Comparison of ENCODE assay signal across 8 cellular contexts in genomic region chr3:42773409-42773751, GRCh38. TPM values are rescaled to one million over a fixed set of nuclear protein-coding genes. Genes with fewer than 3 reads are reported as not detected.
DNase-seq lines count a peak whose midpoint lies in the region; ATAC-seq and TF ChIP-seq lines count a peak whose summit lies in the region.

No MANE protein-coding gene starts in this region.

- no peaks in the 10 kb centered on the region for H3K27me3 ChIP-seq in MM.1S (replicated peaks; ENCODE audit: insufficient read depth, low read length)
- no peaks in the 10 kb centered on the region for H3K27me3 ChIP-seq in esophagus squamous epithelium

- H3K9me3 ChIP-seq in MM.1S (replicated peaks; ENCODE audit: insufficient read depth, low read length), result no peaks in the 10 kb centered on the region
- no peaks in the 10 kb centered on the region for H3K9me3 ChIP-seq in esophagus squamous epithelium

- peak overlapping the region; percentile 83 for H3K4me2 ChIP-seq in MM.1S (ENCODE audit: low read depth, low read length)

- H3K79me2 ChIP-seq in MM.1S (ENCODE audit: low read length), result no peaks in the 10 kb centered on the region

- H3K36me3 Mint-ChIP-seq in activated T-cell treated with anti-CD3 and anti-CD28 coated beads, Interleukin-2, amount 50 U/mL, for 4 hours (ENCODE audit: insufficient read depth), result no peaks in the 10 kb centered on the region

- peaks cover 2% of the 10 kb centered on the region for H3K27me3 Mint-ChIP-seq in activated T-cell treated with anti-CD3 and anti-CD28 coated beads, Interleukin-2, amount 50 U/mL, for 4 hours (ENCODE audit: low read depth)

- TF ChIP-seq CTCF in MM.1S (IDR thresholded peaks at IDR 0.05; ENCODE audit: low read length), result no peak
- no peak for TF ChIP-seq CTCF in esophagus squamous epithelium (IDR thresholded peaks at IDR 0.05)

- peak overlapping the region; percentile 62 for H3K4me3 ChIP-seq in MM.1S (ENCODE audit: low read length)
- H3K4me3 ChIP-seq in esophagus squamous epithelium, result peak overlapping the region; percentile 29 to 70 (median 42)
- peak overlapping the region; percentile 54 for H3K4me3 ChIP-seq in skeletal muscle cell (ENCODE audit: low read depth, low read length)

- peak overlapping the region; percentile 85 for H2AFZ ChIP-seq in MM.1S (ENCODE audit: low read length)

- TF ChIP-seq POLR2A in esophagus squamous epithelium (IDR thresholded peaks at IDR 0.05), result no peak

- intact Hi-C loops in esophagus squamous epithelium (cut with DNase I), result no loop called here

- H3K27ac ChIP-seq in MM.1S (ENCODE audit: low read length) (peak overlapping the region; percentile 57; the same call in 1 of the 2 replicates), esophagus squamous epithelium (peak overlapping the region; percentile 36 to 90 (median 62))

- no peak for DNase-seq in activated T-cell treated with anti-CD3 and anti-CD28 coated beads, Interleukin-2, amount 50 U/mL, for 4 hours
- no peak for DNase-seq in activated T-cell treated with anti-CD3 and anti-CD28 coated beads, Interleukin-2, amount 50 U/mL, for 48 hours
- DNase-seq in MM.1S (no peak), esophagus squamous epithelium (lab: John Stamatoyannopoulos, UW) (no peak), skeletal muscle cell (ENCODE audit: low read depth) (no peak), NCI-H2171 treated with DMSO at 0.1 percent for 48 hours (lab: John Stamatoyannopoulos, UW) (no peak), COR-L47 (lab: John Stamatoyannopoulos, UW) (no peak)

- H3K4me1 ChIP-seq in MM.1S (ENCODE audit: low read length), result no peaks in the 10 kb centered on the region
- H3K4me1 ChIP-seq in esophagus squamous epithelium, result peaks cover 0 to 33% (median 7%) of the 10 kb centered on the region in 3 donors

- H4K20me1 ChIP-seq in MM.1S (ENCODE audit: insufficient read depth, low read length), result no peaks in the 10 kb centered on the region

- peak; percentile 2 to 7 for ATAC-seq in activated T-cell treated with anti-CD3 and anti-CD28 coated beads, Interleukin-2, amount 50 U/mL, for 4 hours
- no peak for ATAC-seq in GM21381 (IDR thresholded peaks at IDR 0.05; ENCODE audit: unreplicated experiment)

- H3K9ac ChIP-seq in MM.1S (ENCODE audit: low read length), result peak overlapping the region; percentile 73

- H3K9me3 Mint-ChIP-seq in activated T-cell treated with anti-CD3 and anti-CD28 coated beads, Interleukin-2, amount 50 U/mL, for 4 hours, result peaks cover 7% of the 10 kb centered on the region

- no peaks in the 10 kb centered on the region for H3F3A ChIP-seq in MM.1S (ENCODE audit: insufficient read depth, low read length)

- no peaks in the 10 kb centered on the region for H3K9me2 ChIP-seq in MM.1S (replicated peaks; ENCODE audit: insufficient read depth, low read length)

- peak overlapping the region; percentile 86 for H3K4me3 Mint-ChIP-seq in activated T-cell treated with anti-CD3 and anti-CD28 coated beads, Interleukin-2, amount 50 U/mL, for 4 hours

- H3K36me3 ChIP-seq in MM.1S (replicated peaks; ENCODE audit: insufficient read depth, low read length), result no peaks in the 10 kb centered on the region
- no peaks in the 10 kb centered on the region for H3K36me3 ChIP-seq in esophagus squamous epithelium

- WGBS in esophagus squamous epithelium, 2 donors, result 10 to 13% methylated on average over 6 of the region's 6 CpGs

- H3K4me1 Mint-ChIP-seq in activated T-cell treated with anti-CD3 and anti-CD28 coated beads, Interleukin-2, amount 50 U/mL, for 4 hours (ENCODE audit: low read depth), result peaks cover 13% of the 10 kb centered on the region

RNA-seq across cellular contexts. Expression of gene CCDC13, which starts 0.3 kb away (rescaled TPM):
- under 1 TPM; 0.29 to 0.73 (median 0.35) TPM for total RNA-seq in activated T-cell treated with anti-CD3 and anti-CD28 coated beads, Interleukin-2, amount 50 U/mL, for 4 hours
- 1 to 10 TPM in 1 of 4 donors, under 1 TPM in 1, not detected in 2; 0.62 to 1.3 TPM for total RNA-seq in esophagus squamous epithelium

RNA-seq across cellular contexts. Expression of gene HIGD1A, which starts 30.9 kb away (rescaled TPM):
- 10 to 100 TPM; 75.5 to 88.7 (median 83.0) TPM for total RNA-seq in activated T-cell treated with anti-CD3 and anti-CD28 coated beads, Interleukin-2, amount 50 U/mL, for 4 hours
- 100 to 1,000 TPM in 3 of 4 donors, 10 to 100 TPM in 1; 52.3 to 239 (median 212) TPM for total RNA-seq in esophagus squamous epithelium

RNA-seq across cellular contexts. Expression of gene ACKR2, which starts 35.9 kb away (rescaled TPM):
- under 1 TPM; 0.13 to 0.56 (median 0.14) TPM for total RNA-seq in activated T-cell treated with anti-CD3 and anti-CD28 coated beads, Interleukin-2, amount 50 U/mL, for 4 hours
- total RNA-seq in esophagus squamous epithelium, result 1 to 10 TPM; 2.7 to 6.5 (median 3.1) TPM
